17 cellular contexts compared by ENCODE assay signal in the genomic region with DNA sequence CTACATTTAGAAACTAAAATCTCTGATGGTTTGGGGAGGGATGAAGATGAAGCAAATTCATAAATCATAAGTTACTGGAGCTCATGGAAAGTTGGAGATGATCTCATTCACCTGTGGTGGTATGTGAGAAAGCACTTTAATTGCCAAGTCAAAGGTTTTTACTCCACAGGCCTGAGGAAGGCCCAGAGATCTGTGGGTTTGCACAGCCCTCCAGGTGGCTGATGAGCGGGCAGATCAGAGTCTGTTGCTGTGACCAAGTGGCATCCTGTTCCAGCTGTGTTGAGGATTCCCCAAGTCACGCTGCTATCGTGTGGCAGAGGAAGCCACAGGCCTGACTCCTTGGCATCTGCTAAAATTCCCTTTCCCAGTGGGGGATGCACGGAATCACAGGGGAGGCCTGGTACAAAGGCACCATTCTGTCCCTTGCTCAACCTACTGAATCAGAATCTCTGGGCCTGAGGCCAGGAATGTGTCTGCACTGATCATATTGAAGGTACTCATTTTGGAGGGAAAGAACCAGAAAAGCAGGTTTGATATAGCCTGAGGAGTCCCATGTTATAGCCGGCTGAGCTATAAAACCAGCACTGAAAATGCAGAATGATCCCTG.
DNase-seq lines count a peak whose midpoint lies in the region; ATAC-seq and FAIRE-seq lines count a peak whose summit lies in the region.
"Had no signal": no experiment of that assay in that cellular context is flagged by ENCODE, and none has a peak within 500 bp of the region (broad histone marks: within the 10 kb centered on the region; RNA-seq: fewer than 3 reads in every experiment).

No MANE protein-coding gene starts in this region.

- FAIRE-seq in RCC 7860 (lab: Jason Lieb, UNC) = no peak
- peak; percentile 77 for FAIRE-seq in urothelium cell line (lab: Jason Lieb, UNC)
- FAIRE-seq: islet of Langerhans had no signal

- peak; percentile 32 for DNase-seq in NCI-H510A treated with DMSO at 0.1 percent for 48 hours (lab: John Stamatoyannopoulos, UW)
- no peak for DNase-seq in NCI-H510A (lab: John Stamatoyannopoulos, UW)
- peak; percentile 57 for DNase-seq in RCC 7860 (ENCODE audit: low spot score)
- peak; percentile 70 for DNase-seq in glomerular visceral epithelial cell (ENCODE audit: extremely low spot score)
- DNase-seq in urothelium cell line (ENCODE audit: low spot score) = peak; percentile 57
- no peak for DNase-seq in HuH-7.5 (ENCODE audit: low spot score)
- DNase-seq: activated effector memory CD4-positive, alpha-beta T cell treated with anti-CD3 and anti-CD28 coated beads, Interleukin-2, amount 50 U/mL, for 16 hours; C1 segment of cervical spinal cord; cortex of kidney; DMS153; mesenchymal stem cell; natural killer cell; NCI-H2171 treated with DMSO at 0.1 percent for 48 hours; stimulated activated CD4-positive, alpha-beta T cell treated with anti-CD3 and anti-CD28 coated beads, Interleukin-2, amount 100 ng/mL, for 48 hours had no signal

- ATAC-seq in GM21737 (IDR thresholded peaks at IDR 0.05; ENCODE audit: unreplicated experiment) (no peak), HG02938 (IDR thresholded peaks at IDR 0.05; ENCODE audit: unreplicated experiment) (no peak)
- ATAC-seq: natural killer cell had no signal

Comparison
In these comparisons a context has a peak if more than half of its experiments do, and no peak if none do; other contexts are left out.
1. DNase-seq: peak in NCI-H510A treated with DMSO at 0.1 percent for 48 hours (single experiment), RCC 7860 (single experiment), glomerular visceral epithelial cell (single experiment) and urothelium cell line (single experiment); none in NCI-H510A (single experiment) and HuH-7.5 (single experiment).